1 cellular context compared by ENCODE assay signal in genomic region chr3:184158394-184158793, GRCh38.
TF ChIP-seq lines count a peak whose summit lies in the region.

No MANE protein-coding gene starts in this region.

TF ChIP-seq in HepG2, 621 proteins besides CTCF, POLR2A, EP300 and RAD21:
- no peak for TF ChIP-seq ZNF691 (CRISPR knock-in tag; IDR thresholded peaks at IDR 0.05; ENCODE audit: borderline replicate concordance, low read depth)
- 0 out of 2 replicates have a peak, but pooled peaks have one; percentile 30 for TF ChIP-seq ZNF761 (CRISPR knock-in tag; conservative IDR thresholded peaks at IDR 0.05)
